Comparison of ENCODE assay signal across 8 cellular contexts in genomic region chr6:30102701-30103629, GRCh38. TPM values are rescaled to one million over a fixed set of nuclear protein-coding genes. Genes with fewer than 3 reads are reported as not detected.
DNase-seq lines count a peak whose midpoint lies in the region; FAIRE-seq and TF ChIP-seq lines count a peak whose summit lies in the region.

No MANE protein-coding gene starts in this region.

- peaks cover 74% of the 10 kb centered on the region for H3K27me3 Mint-ChIP-seq in activated naive CD8-positive, alpha-beta T cell treated with anti-CD3 and anti-CD28 coated beads for 36 hours

- no peaks in the 10 kb centered on the region for H3K36me3 Mint-ChIP-seq in activated naive CD8-positive, alpha-beta T cell treated with anti-CD3 and anti-CD28 coated beads for 36 hours

- H3K4me1 ChIP-seq in cardiac muscle cell (ENCODE audit: low read depth) (no peaks in the 10 kb centered on the region), parathyroid adenoma (peaks cover 8% of the 10 kb centered on the region), thyroid gland (peaks cover 14 to 29% of the 10 kb centered on the region in 2 donors)

- H3K9me3 ChIP-seq in cardiac muscle cell (ENCODE audit: low read depth): no peaks in the 10 kb centered on the region
- no peaks in the 10 kb centered on the region for H3K9me3 ChIP-seq in parathyroid adenoma (ENCODE audit: control insufficient read depth, low read length)
- H3K9me3 ChIP-seq in thyroid gland: no peaks in the 10 kb centered on the region

- intact Hi-C loops in thyroid gland (cut with DNase I): no loop called here

- H3K27me3 ChIP-seq in cardiac muscle cell: peaks cover 100% of the 10 kb centered on the region
- H3K27me3 ChIP-seq in parathyroid adenoma (ENCODE audit: control insufficient read depth, insufficient read depth, low read length): no peaks in the 10 kb centered on the region
- no peaks in the 10 kb centered on the region for H3K27me3 ChIP-seq in thyroid gland

- H3K4me1 Mint-ChIP-seq in activated naive CD8-positive, alpha-beta T cell treated with anti-CD3 and anti-CD28 coated beads for 36 hours: peaks cover 38% of the 10 kb centered on the region

- H3K27ac Mint-ChIP-seq in activated naive CD8-positive, alpha-beta T cell treated with anti-CD3 and anti-CD28 coated beads for 36 hours: peak overlapping the region; percentile 50

- H2AFZ ChIP-seq in parathyroid adenoma: peak overlapping the region; percentile 75

- H3K27ac ChIP-seq in cardiac muscle cell: no peak overlapping the region
- H3K27ac ChIP-seq in parathyroid adenoma: peak overlapping the region; percentile 3
- peak overlapping the region; percentile 3 to 65 (median 60) for H3K27ac ChIP-seq in thyroid gland

- H3K36me3 ChIP-seq in cardiac muscle cell: no peaks in the 10 kb centered on the region
- H3K36me3 ChIP-seq in parathyroid adenoma (ENCODE audit: control insufficient read depth, insufficient read depth, low read length): no peaks in the 10 kb centered on the region
- H3K36me3 ChIP-seq in thyroid gland: no peaks in the 10 kb centered on the region

- H3K9me3 Mint-ChIP-seq in activated naive CD8-positive, alpha-beta T cell treated with anti-CD3 and anti-CD28 coated beads for 36 hours: no peaks in the 10 kb centered on the region

- H3K4me3 ChIP-seq in cardiac muscle cell (peak overlapping the region; percentile 30), parathyroid adenoma (ENCODE audit: low read depth, low read length) (peak overlapping the region; percentile 51), thyroid gland (replicated peaks in 1 of 3) (peak overlapping the region in 1 of 3 donors; percentile 28)

- no peak overlapping the region for H3K9ac ChIP-seq in parathyroid adenoma

- DNase-seq in Caki2 (ENCODE audit: low read depth): peak; percentile 78
- peak; percentile 64 for DNase-seq in H54 (ENCODE audit: insufficient read length, low spot score)
- DNase-seq in NCI-H1048 (lab: John Stamatoyannopoulos, UW): peak; percentile 80
- DNase-seq in SKM-1 (lab: John Stamatoyannopoulos, UW; ENCODE audit: unreplicated experiment): peak; percentile 64
- peak; percentile 77 for DNase-seq in activated naive CD8-positive, alpha-beta T cell treated with anti-CD3 and anti-CD28 coated beads for 36 hours
- peak; percentile 86 to 92 for DNase-seq in cardiac muscle cell (ENCODE audit: low read depth in 1 of 2, low spot score in 1 of 2)
- peak; percentile 93 to 94 for DNase-seq in thyroid gland

- TF ChIP-seq CTCF in cardiac muscle cell (IDR thresholded peaks at IDR 0.05; ENCODE audit: low read depth, low read length) (peak; percentile 92), parathyroid adenoma (IDR thresholded peaks at IDR 0.05) (peak; percentile 89), thyroid gland (IDR thresholded peaks at IDR 0.05) (peak; percentile 80 to 99 (median 92))

- in situ Hi-C loops in Caki2 (cut with HindIII; ENCODE audit: low pct_unique_long_range_greater_than_20kb, low sequenced_read_pairs): no loop called here

- peak; percentile 48 for FAIRE-seq in H54 (lab: Jason Lieb, UNC)

- peak overlapping the region; percentile 87 for H3K4me2 ChIP-seq in parathyroid adenoma (ENCODE audit: low read length)

- WGBS in thyroid gland, 2 donors: 6 to 7% methylated on average over 32 of the region's 32 CpGs

- no peaks in the 10 kb centered on the region for H3K79me2 ChIP-seq in parathyroid adenoma

- H3K4me3 Mint-ChIP-seq in activated naive CD8-positive, alpha-beta T cell treated with anti-CD3 and anti-CD28 coated beads for 36 hours: peak overlapping the region; percentile 80

- TF ChIP-seq POLR2A in H54 (IDR thresholded peaks at IDR 0.05; ENCODE audit: low read depth, low read length) (no peak), thyroid gland (IDR thresholded peaks at IDR 0.05) (no peak)

RNA-seq across cellular contexts. Expression of gene TRIM31, which starts 9.9 kb away (rescaled TPM):
- total RNA-seq in Caki2 (2014; rRNA removed; shearing (Covaris generic); ENCODE audit: low replicate concordance): 0.71 and 3.0 TPM in 2 replicates
- not detected for total RNA-seq in activated naive CD8-positive, alpha-beta T cell treated with anti-CD3 and anti-CD28 coated beads for 36 hours
- total RNA-seq in cardiac muscle cell: not detected in 2 replicates
- polyA plus RNA-seq in cardiac muscle cell: not detected in 2 replicates
- not detected for total RNA-seq in thyroid gland

RNA-seq across cellular contexts. Expression of gene RNF39, which starts 27.4 kb away (rescaled TPM):
- not detected in 2 replicates for total RNA-seq in Caki2 (2014; rRNA removed; shearing (Covaris generic); ENCODE audit: low replicate concordance)
- total RNA-seq in activated naive CD8-positive, alpha-beta T cell treated with anti-CD3 and anti-CD28 coated beads for 36 hours: not detected
- total RNA-seq in cardiac muscle cell (not detected in 2 replicates), thyroid gland (not detected)
- 0.46 and 0.90 TPM in 2 replicates for polyA plus RNA-seq in cardiac muscle cell

RNA-seq across cellular contexts. Expression of gene TRIM40, which starts 33.0 kb away (rescaled TPM):
- not detected in 2 replicates for total RNA-seq in Caki2 (2014; rRNA removed; shearing (Covaris generic); ENCODE audit: low replicate concordance)
- not detected for total RNA-seq in activated naive CD8-positive, alpha-beta T cell treated with anti-CD3 and anti-CD28 coated beads for 36 hours
- total RNA-seq in cardiac muscle cell: not detected in 2 replicates
- polyA plus RNA-seq in cardiac muscle cell: not detected in 2 replicates
- total RNA-seq in thyroid gland: not detected

RNA-seq across cellular contexts. Expression of gene PPP1R11, which starts 36.0 kb away (rescaled TPM):
- total RNA-seq in Caki2 (2014; rRNA removed; shearing (Covaris generic); ENCODE audit: low replicate concordance): 66.9 and 98.8 TPM in 2 replicates
- 10 to 100 TPM; 37.4 to 39.8 TPM for total RNA-seq in activated naive CD8-positive, alpha-beta T cell treated with anti-CD3 and anti-CD28 coated beads for 36 hours
- total RNA-seq in cardiac muscle cell: 30.0 and 38.3 TPM in 2 replicates
- polyA plus RNA-seq in cardiac muscle cell: 47.7 and 63.7 TPM in 2 replicates
- total RNA-seq in thyroid gland: 10 to 100 TPM; 41.3 to 64.1 (median 50.7) TPM

RNA-seq across cellular contexts. Expression of gene POLR1H, which starts 41.9 kb away (rescaled TPM):
- 33.2 and 52.3 TPM in 2 replicates for total RNA-seq in Caki2 (2014; rRNA removed; shearing (Covaris generic); ENCODE audit: low replicate concordance)
- 10 to 100 TPM; 45.3 to 50.6 TPM for total RNA-seq in activated naive CD8-positive, alpha-beta T cell treated with anti-CD3 and anti-CD28 coated beads for 36 hours
- total RNA-seq in cardiac muscle cell (22.0 and 22.4 TPM in 2 replicates), thyroid gland (10 to 100 TPM in 2 of 4 donors, 1 to 10 TPM in 2; 9.3 to 26.5 (median 12.2) TPM)
- polyA plus RNA-seq in cardiac muscle cell: 26.8 and 55.1 TPM in 2 replicates
